ENCODE assay signal across 27 cellular contexts in the genomic region with DNA sequence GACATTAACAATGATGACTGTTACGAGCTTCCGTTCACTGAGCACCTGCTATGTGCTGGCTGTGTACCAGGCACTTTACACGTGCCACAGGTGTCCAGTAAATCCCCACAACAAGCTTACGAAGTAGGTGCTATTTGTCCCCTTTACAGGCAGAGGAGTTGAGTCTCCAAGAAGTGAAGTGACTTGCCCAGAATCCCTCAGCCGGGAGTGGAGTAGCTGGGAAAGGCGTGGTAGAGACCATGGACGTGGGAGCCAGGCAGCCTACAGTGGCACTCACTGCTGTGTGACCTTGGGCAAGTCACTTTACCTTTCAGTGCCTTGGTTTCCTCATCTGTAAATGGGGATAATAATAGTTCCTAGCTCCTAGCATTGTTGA. TPM values are rescaled to one million over a fixed set of nuclear protein-coding genes. Genes with fewer than 3 reads are reported as not detected.
DNase-seq lines count a peak whose midpoint lies in the region; ATAC-seq, FAIRE-seq and TF ChIP-seq lines count a peak whose summit lies in the region.
"Had no signal": no experiment of that assay in that cellular context is flagged by ENCODE, and none has a peak within 500 bp of the region (broad histone marks: within the 10 kb centered on the region; RNA-seq: fewer than 3 reads in every experiment).

No MANE protein-coding gene starts in this region.

- no peak for TF ChIP-seq CTCF in A549 (IDR thresholded peaks at IDR 0.05)
- TF ChIP-seq CTCF in Caco-2 (IDR thresholded peaks at IDR 0.05; ENCODE audit: insufficient read depth in 1 of 2, low read depth in 1 of 2, low read length in 1 of 2, severe bottlenecking in 1 of 2, unreplicated experiment in 1 of 2), result no peak
- TF ChIP-seq CTCF in liver (IDR thresholded peaks at IDR 0.05; ENCODE audit: low read depth, low read length, missing input control), result no peak
- TF ChIP-seq CTCF in lower lobe of right lung (IDR thresholded peaks at IDR 0.05), result no peak
- no peak for TF ChIP-seq CTCF in WERI-Rb-1 (IDR thresholded peaks at IDR 0.05; ENCODE audit: low read depth, low read length)

- H3K27ac Mint-ChIP-seq in Caco-2 (ENCODE audit: unreplicated experiment), result peak overlapping the region; percentile 65
- H3K27ac Mint-ChIP-seq: CD8-positive, alpha-beta T cell; GM23338 had no signal

- no peak for DNase-seq in A549 (ENCODE audit: low read depth in 1 of 2, low spot score in 1 of 2)
- DNase-seq in Caco-2, result peak in 1 of 2 experiments; percentile 16
- peak; percentile 41 for DNase-seq in sciatic nerve (ENCODE audit: low spot score)
- no peak for DNase-seq in stimulated activated CD4-positive, alpha-beta T cell treated with anti-CD3 and anti-CD28 coated beads, Interleukin-4, amount 100 ng/mL, for 24 hours
- no peak for DNase-seq in lower lobe of right lung
- no peak for DNase-seq in WERI-Rb-1
- DNase-seq: BE2C; Calu3; CD8-positive, alpha-beta T cell; DMS153; HCEC 1CT; KBM-7; MM.1S; NCI-H1092; NCI-H1436; NCI-H1930; NCI-H226; NCI-H524; SJCRH30 had no signal

- H3K27me3 ChIP-seq in Caco-2 (replicated peaks; ENCODE audit: control insufficient read depth, insufficient read depth, low read length) (no peaks in the 10 kb centered on the region), liver (ENCODE audit: control insufficient read depth in 4 of 4, insufficient read depth in 4 of 4, low read length in 3 of 4) (no peaks in the 10 kb centered on the region), lower lobe of right lung (ENCODE audit: low read depth) (no peaks in the 10 kb centered on the region), WERI-Rb-1 (ENCODE audit: insufficient read depth, low read depth, severe bottlenecking) (no peaks in the 10 kb centered on the region)
- H3K27me3 ChIP-seq: BE2C, Peyer's patch had no signal

- CTCF ChIA-PET in A549 (lab: Yijun Ruan, JAX) (interaction anchor here (0.6 to 10.1 kb wide), 6 partner anchors 9 to 822 kb away, joined by 3 to 191 read pairs (median 4); a partner anchor contains a TSS), Caco-2 (lab: Charles Lee) (no interaction called here)

- 69% methylated on average over 7 of the region's 7 CpGs for WGBS in A549 (ENCODE audit: missing lambda C conversion rate)
- 52% methylated on average over 7 of the region's 7 CpGs for WGBS in liver

- H3K4me3 ChIP-seq in A549 (no peak overlapping the region), Caco-2 (ENCODE audit: low read depth, low read length) (no peak overlapping the region), liver (ENCODE audit: low read depth in 1 of 3, low read length in 3 of 3) (peak overlapping the region in 1 of 3 donors; percentile 85), lower lobe of right lung (no peak overlapping the region), WERI-Rb-1 (ENCODE audit: low read depth, low read length) (no peak overlapping the region)
- H3K4me3 ChIP-seq: GM23338 had no signal

- TF ChIP-seq RAD21 in A549 (conservative IDR thresholded peaks at IDR 0.05 in 1 of 2, IDR thresholded peaks at IDR 0.05 in 1 of 2) (no peak), liver (IDR thresholded peaks at IDR 0.05) (no peak)

- H3K27me3 Mint-ChIP-seq in Caco-2 (ENCODE audit: insufficient read depth, unreplicated experiment), result no peaks in the 10 kb centered on the region

- peaks cover 45% of the 10 kb centered on the region for H3K4me1 Mint-ChIP-seq in Caco-2 (ENCODE audit: low read depth, unreplicated experiment)

- H3K36me3 Mint-ChIP-seq in Caco-2 (ENCODE audit: insufficient read depth, unreplicated experiment), result no peaks in the 10 kb centered on the region
- H3K36me3 Mint-ChIP-seq: CD8-positive, alpha-beta T cell had no signal

- no peak for TF ChIP-seq EP300 in A549 (IDR thresholded peaks at IDR 0.05)

- peaks cover 10% of the 10 kb centered on the region for H3K9me3 Mint-ChIP-seq in Caco-2 (ENCODE audit: unreplicated experiment)
- H3K9me3 Mint-ChIP-seq: CD8-positive, alpha-beta T cell; GM23338 had no signal

- POLR2A ChIA-PET in A549 (lab: Yijun Ruan, JAX) (no interaction called here), Caco-2 (lab: Charles Lee) (no interaction called here)

- H3K36me3 ChIP-seq in Caco-2 (ENCODE audit: control insufficient read depth, insufficient read depth, low read length) (0 out of 2 replicates have a peak, but pooled peaks cover 2% of the 10 kb centered on the region), liver (ENCODE audit: control insufficient read depth in 4 of 4, insufficient read depth in 3 of 4, low read depth in 1 of 4, low read length in 3 of 4) (peaks cover 2 to 20% (median 13%) of the 10 kb centered on the region in 4 donors), lower lobe of right lung (no peaks in the 10 kb centered on the region), WERI-Rb-1 (no peaks in the 10 kb centered on the region)
- H3K36me3 ChIP-seq: BE2C, Peyer's patch, SJCRH30 had no signal

- H3K4me2 ChIP-seq in A549, result peak overlapping the region; percentile 38; the same call in 2 of the 3 replicates
- H3K4me2 ChIP-seq: GM23338 had no signal

- H3K4me3 Mint-ChIP-seq in Caco-2 (ENCODE audit: unreplicated experiment), result no peak overlapping the region
- H3K4me3 Mint-ChIP-seq: CD8-positive, alpha-beta T cell; GM23338 had no signal

- no peaks in the 10 kb centered on the region for H3K9me3 ChIP-seq in A549
- H3K9me3 ChIP-seq in Caco-2, result peaks cover 6% of the 10 kb centered on the region; the same call in 1 of the 2 replicates
- no peaks in the 10 kb centered on the region for H3K9me3 ChIP-seq in liver (ENCODE audit: control insufficient read depth in 4 of 4, low read length in 3 of 4)
- no peaks in the 10 kb centered on the region for H3K9me3 ChIP-seq in lower lobe of right lung
- no peaks in the 10 kb centered on the region for H3K9me3 ChIP-seq in WERI-Rb-1 (ENCODE audit: severe bottlenecking)
- H3K9me3 ChIP-seq: BE2C, Peyer's patch, SJCRH30 had no signal

- H3K4me1 ChIP-seq in A549 (peaks cover 67% of the 10 kb centered on the region), Caco-2 (peaks cover 54% of the 10 kb centered on the region), liver (ENCODE audit: control insufficient read depth in 4 of 4, insufficient read depth in 4 of 4, low read length in 3 of 4) (peaks cover 4 to 81% (median 70%) of the 10 kb centered on the region in 4 donors), lower lobe of right lung (peaks cover 35% of the 10 kb centered on the region)

- intact Hi-C loops in Caco-2 (cut with micrococcal nuclease; ENCODE audit: unreplicated experiment), result no loop called here
- intact Hi-C loops in sciatic nerve (cut with DNase I), result no loop called here
- intact Hi-C loops in lower lobe of right lung (cut with DNase I), result no loop called here

- FAIRE-seq in A549 (lab: Jason Lieb, UNC), result no peak
- FAIRE-seq: GM12891 had no signal

- H3K9ac ChIP-seq in liver (ENCODE audit: low read depth in 1 of 2, low read length in 2 of 2), result no peak overlapping the region

- no peak for ATAC-seq in A549
- no peak for ATAC-seq in sciatic nerve
- ATAC-seq in lower lobe of right lung, result no peak
- ATAC-seq: CD8-positive, alpha-beta T cell had no signal

- TF ChIP-seq POLR2A in A549 (IDR thresholded peaks at IDR 0.05; ENCODE audit: low read length), result no peak

- no TSS peak for BruUV-seq in Caco-2 (replicated peaks; lab: Mats Ljungman, UMichigan)

- H3K27ac ChIP-seq in A549 (peak overlapping the region; percentile 93 to 94), liver (ENCODE audit: low read depth in 1 of 2, low read length in 2 of 2) (peak overlapping the region; percentile 60 to 68), lower lobe of right lung (no peak overlapping the region), WERI-Rb-1 (no peak overlapping the region)
- H3K27ac ChIP-seq: HL-60, Peyer's patch, SJCRH30 had no signal

TF ChIP-seq in A549, 52 proteins besides CTCF, POLR2A, EP300 and RAD21 (continues in another document):
- TF ChIP-seq RARB (CRISPR knock-in tag; IDR thresholded peaks at IDR 0.05) (no peak), CBX2 (IDR thresholded peaks at IDR 0.05; ENCODE audit: borderline replicate concordance, low read depth) (no peak), RCOR1 (IDR thresholded peaks at IDR 0.05; ENCODE audit: low read depth, low read length) (no peak), TP53 (CRISPR knock-in tag; IDR thresholded peaks at IDR 0.05) (no peak), HDAC2 (IDR thresholded peaks at IDR 0.05) (no peak), NFE2L2 (conservative IDR thresholded peaks at IDR 0.05; ENCODE audit: low read length) (no peak), RNF2 (IDR thresholded peaks at IDR 0.05; ENCODE audit: borderline replicate concordance, low read depth) (no peak), SMC3 (IDR thresholded peaks at IDR 0.05) (no peak), SREBF2 (IDR thresholded peaks at IDR 0.05) (no peak)

TF ChIP-seq in liver, 16 proteins besides CTCF, POLR2A, EP300 and RAD21:
- TF ChIP-seq, protein P1, sequence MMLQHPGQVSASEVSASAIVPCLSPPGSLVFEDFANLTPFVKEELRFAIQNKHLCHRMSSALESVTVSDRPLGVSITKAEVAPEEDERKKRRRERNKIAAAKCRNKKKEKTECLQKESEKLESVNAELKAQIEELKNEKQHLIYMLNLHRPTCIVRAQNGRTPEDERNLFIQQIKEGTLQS (IDR thresholded peaks at IDR 0.05), result no peak
- TF ChIP-seq, protein P2, sequence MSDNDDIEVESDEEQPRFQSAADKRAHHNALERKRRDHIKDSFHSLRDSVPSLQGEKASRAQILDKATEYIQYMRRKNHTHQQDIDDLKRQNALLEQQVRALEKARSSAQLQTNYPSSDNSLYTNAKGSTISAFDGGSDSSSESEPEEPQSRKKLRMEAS (IDR thresholded peaks at IDR 0.05), result no peak
- TF ChIP-seq HNF4G (IDR thresholded peaks at IDR 0.05) (no peak), RXRA (IDR thresholded peaks at IDR 0.05) (no peak), SP1 (IDR thresholded peaks at IDR 0.05) (no peak), EGR1 (IDR thresholded peaks at IDR 0.05; ENCODE audit: low read depth in 2 of 2) (no peak), FOXA2 (IDR thresholded peaks at IDR 0.05) (no peak), JUND (IDR thresholded peaks at IDR 0.05) (no peak)

RNA-seq across cellular contexts. Expression of a gene that starts 0.7 kb away (rescaled TPM):
- 9.4 and 9.9 TPM in 2 replicates for polyA plus RNA-seq in A549 (2011; rRNA removed)
- polyA plus RNA-seq in A549 (2012; cell fraction: cytosol; rRNA removed), result 5.5 and 6.4 TPM in 2 replicates
- 9.1 and 9.3 TPM in 2 replicates for polyA plus RNA-seq in A549 (2012; cell fraction: nucleus; rRNA removed)
- 6.1 to 9.2 TPM (median 6.8 TPM) in 3 replicates for polyA plus RNA-seq in A549 (2017; fragmentation: RNase III; extraction: RNeasy Plus Mini Kit Qiagen cat#74134 plus additional on column Dnase treatment)
- polyA minus RNA-seq in A549 (2011; rRNA and poly(A)+ RNA removed), result 4.5 and 8.3 TPM in 2 replicates
- 2.2 and 2.6 TPM in 2 replicates for total RNA-seq in Caco-2 (2022)
- total RNA-seq in liver, result 1,000 to 10,000 TPM; 3,440 to 3,808 TPM
- 1,000 to 10,000 TPM; 5,918 to 6,678 TPM for polyA plus RNA-seq in liver
- total RNA-seq in sciatic nerve, result not detected
- 1.0 TPM for total RNA-seq in lower lobe of right lung
- total RNA-seq: A673; CD8-positive, alpha-beta T cell; G401; OCI-LY7 had no signal

RNA-seq across cellular contexts. Expression of a gene that starts 20.3 kb away (rescaled TPM):
- polyA plus RNA-seq in A549 (2011; rRNA removed) (6.2 and 6.3 TPM in 2 replicates), A549 (2017; fragmentation: RNase III; extraction: RNeasy Plus Mini Kit Qiagen cat#74134 plus additional on column Dnase treatment) (4.4 to 6.0 TPM (median 5.2 TPM) in 3 replicates), liver (10 to 100 TPM in 1 of 2 donors, 1 to 10 TPM in 1; 2.9 to 11.8 TPM)
- polyA plus RNA-seq in A549 (2012; cell fraction: cytosol; rRNA removed), result 3.5 and 6.1 TPM in 2 replicates
- polyA plus RNA-seq in A549 (2012; cell fraction: nucleus; rRNA removed), result 17.1 and 24.5 TPM in 2 replicates
- polyA minus RNA-seq in A549 (2011; rRNA and poly(A)+ RNA removed), result 4.5 and 9.5 TPM in 2 replicates
- total RNA-seq in Caco-2 (2022) (54.6 and 55.0 TPM in 2 replicates), liver (10 to 100 TPM in 1 of 2 donors, 1 to 10 TPM in 1; 3.8 to 11.5 TPM), sciatic nerve (0.22 TPM), lower lobe of right lung (4.8 TPM)
- total RNA-seq: A673; CD8-positive, alpha-beta T cell; OCI-LY7; SJCRH30 had no signal

Comparison
In these comparisons a context has a peak if more than half of its experiments do, and no peak if none do; other contexts are left out.
1. H3K27ac ChIP-seq: peak in A549 (2 of 2) and liver (2 of 2); none in lower lobe of right lung (single experiment) and WERI-Rb-1 (single experiment).
2. RNA of a gene that starts 0.7 kb away (total RNA-seq): 3,440 to 3,808 TPM in liver; 2.2 to 2.6 TPM in Caco-2, 1.0 TPM in lower lobe of right lung (single experiment) and not detected in sciatic nerve (single experiment); every median in the first group is over 100 times any median in the second.